In genomic region chr9:4640027-4640426, GRCh38 we compare ENCODE assay signal across 8 cellular contexts.
A peak's percentile ranks its signal among the peaks of the same experiment; 100 is the strongest.
DNase-seq lines count a peak whose midpoint lies in the region.

No MANE protein-coding gene starts in this region.

- H3K36me3 Mint-ChIP-seq in activated naive CD4-positive, alpha-beta T cell treated with anti-CD3 and anti-CD28 coated beads, Interleukin-2, amount 10 ng/mL, durations not matched to agents 7 days and 5 days: no peaks in the 10 kb centered on the region

- H3K27me3 Mint-ChIP-seq in activated naive CD4-positive, alpha-beta T cell treated with anti-CD3 and anti-CD28 coated beads, Interleukin-2, amount 10 ng/mL, durations not matched to agents 7 days and 5 days: no peaks in the 10 kb centered on the region

- peak; percentile 46 for DNase-seq in activated gamma-delta T cell treated with Interleukin-2 at 50 U/mL for 16 hours
- no peak for DNase-seq in activated gamma-delta T cell (lab: John Stamatoyannopoulos, UW)
- peak; percentile 54 for DNase-seq in NCI-H2171 treated with DMSO at 0.1 percent for 48 hours (lab: John Stamatoyannopoulos, UW)
- peak; percentile 71 for DNase-seq in activated naive CD4-positive, alpha-beta T cell treated with anti-CD3 and anti-CD28 coated beads, Interleukin-2, amount 10 ng/mL, durations not matched to agents 7 days and 5 days
- peak; percentile 63 for DNase-seq in left kidney (ENCODE audit: low read depth, low spot score)
- no peak for DNase-seq in DMS153 treated with DMSO at 0.1 percent for 48 hours (lab: John Stamatoyannopoulos, UW; ENCODE audit: unreplicated experiment)
- DNase-seq in NCI-H446 (lab: John Stamatoyannopoulos, UW): no peak
- DNase-seq in NCI-H2029 (lab: John Stamatoyannopoulos, UW): no peak

- no peaks in the 10 kb centered on the region for H3K9me3 Mint-ChIP-seq in activated naive CD4-positive, alpha-beta T cell treated with anti-CD3 and anti-CD28 coated beads, Interleukin-2, amount 10 ng/mL, durations not matched to agents 7 days and 5 days

- peaks cover 2% of the 10 kb centered on the region for H3K4me1 Mint-ChIP-seq in activated naive CD4-positive, alpha-beta T cell treated with anti-CD3 and anti-CD28 coated beads, Interleukin-2, amount 10 ng/mL, durations not matched to agents 7 days and 5 days

- H3K4me3 Mint-ChIP-seq in activated naive CD4-positive, alpha-beta T cell treated with anti-CD3 and anti-CD28 coated beads, Interleukin-2, amount 10 ng/mL, durations not matched to agents 7 days and 5 days: no peak overlapping the region

- no peak overlapping the region for H3K27ac Mint-ChIP-seq in activated naive CD4-positive, alpha-beta T cell treated with anti-CD3 and anti-CD28 coated beads, Interleukin-2, amount 10 ng/mL, durations not matched to agents 7 days and 5 days

- CTCF ChIA-PET in activated naive CD4-positive, alpha-beta T cell treated with anti-CD3 and anti-CD28 coated beads, Interleukin-2, amount 10 ng/mL, durations not matched to agents 7 days and 5 days (lab: Charles Lee): interaction anchor here (1.0 to 2.3 kb wide), 5 partner anchors 12 to 324 kb away, joined by 3 to 15 read pairs (median 6); partner anchors contain the start of gene PLPP6

Comparison
In these comparisons a context has a peak if more than half of its experiments do, and no peak if none do; other contexts are left out.
1. DNase-seq: peak in activated gamma-delta T cell treated with Interleukin-2 at 50 U/mL for 16 hours (single experiment), NCI-H2171 treated with DMSO at 0.1 percent for 48 hours (single experiment), activated naive CD4-positive, alpha-beta T cell treated with anti-CD3 and anti-CD28 coated beads, Interleukin-2, amount 10 ng/mL, durations not matched to agents 7 days and 5 days (single experiment) and left kidney (single experiment); none in activated gamma-delta T cell (single experiment), DMS153 treated with DMSO at 0.1 percent for 48 hours (single experiment), NCI-H446 (0 of 2) and NCI-H2029 (single experiment).